8 cellular contexts compared by ENCODE assay signal in the genomic region with DNA sequence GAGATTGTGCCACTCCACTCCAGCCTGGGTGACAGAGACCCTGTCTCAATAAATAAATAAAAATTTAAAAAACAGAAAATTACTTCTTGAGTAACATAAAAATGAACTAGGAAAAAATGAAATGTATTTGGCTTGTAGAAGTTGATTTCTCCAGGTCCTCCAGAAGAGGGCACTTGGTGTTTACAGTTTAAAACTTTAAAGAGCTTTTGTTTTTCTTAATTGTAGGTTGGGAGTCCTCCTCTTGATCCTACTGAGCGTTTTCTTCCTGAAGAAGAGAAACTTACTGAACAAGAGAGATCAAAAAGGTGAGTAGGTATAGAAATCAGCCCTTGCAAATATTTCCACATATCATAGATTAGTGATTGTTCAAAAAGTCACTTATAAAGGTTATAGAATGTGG. TPM values are rescaled to one million over a fixed set of nuclear protein-coding genes. Genes with fewer than 3 reads are reported as not detected.
A peak's percentile ranks its signal among the peaks of the same experiment; 100 is the strongest.
DNase-seq lines count a peak whose midpoint lies in the region; ATAC-seq, FAIRE-seq and TF ChIP-seq lines count a peak whose summit lies in the region.

No MANE protein-coding gene starts in this region.

- H3K36me3 ChIP-seq in RWPE2 (ENCODE audit: low read depth) = peaks cover 72% of the 10 kb centered on the region

- TF ChIP-seq CTCF in GM12873 (IDR thresholded peaks at IDR 0.05; ENCODE audit: insufficient read depth, low read depth, low read length, missing control alignments) (peak; percentile 54), RWPE2 (IDR thresholded peaks at IDR 0.05; ENCODE audit: poor library complexity, severe bottlenecking) (peak; percentile 64)

- no peaks in the 10 kb centered on the region for H3K27me3 ChIP-seq in RWPE2 (ENCODE audit: insufficient read depth, poor library complexity, severe bottlenecking)

- FAIRE-seq in GM12891 (lab: Jason Lieb, UNC) = no peak

- no peak for TF ChIP-seq POLR2A in GM12891 (IDR thresholded peaks at IDR 0.05; ENCODE audit: low read depth, low read length)

- H3K4me1 ChIP-seq in RWPE2 (ENCODE audit: insufficient read depth, poor library complexity, severe bottlenecking) = no peaks in the 10 kb centered on the region

- no peak overlapping the region for H3K4me3 ChIP-seq in RWPE2 (ENCODE audit: severe bottlenecking)

- DNase-seq in A172 (ENCODE audit: low spot score) = peak; percentile 57
- no peak for DNase-seq in RWPE2 (ENCODE audit: low spot score)
- peak; percentile 57 for DNase-seq in fibroblast of gingiva (ENCODE audit: low read depth)
- peak; percentile 73 for DNase-seq in renal cortical epithelial cell (ENCODE audit: low read depth)
- DNase-seq in GM12891 (ENCODE audit: insufficient read length, low spot score) = no peak
- no peak for DNase-seq in stimulated activated CD4-positive, alpha-beta T cell treated with anti-CD3 and anti-CD28 coated beads, Interleukin-4, amount 100 ng/mL, for 24 hours
- no peak for DNase-seq in NCI-H446 treated with DMSO at 0.1 percent for 48 hours (lab: John Stamatoyannopoulos, UW)

- ATAC-seq in RWPE2 (ENCODE audit: low read depth) = no peak

- H3K27ac ChIP-seq in RWPE2 (ENCODE audit: poor library complexity, severe bottlenecking) = no peak overlapping the region

- H3K9me3 ChIP-seq in RWPE2 (ENCODE audit: severe bottlenecking) = no peaks in the 10 kb centered on the region

TF ChIP-seq in GM12891, 5 proteins besides CTCF, POLR2A, EP300 and RAD21:
- TF ChIP-seq PAX5 (IDR thresholded peaks at IDR 0.05; ENCODE audit: insufficient read depth, low read length, severe bottlenecking) (no peak), POLR2AphosphoS5 (IDR thresholded peaks at IDR 0.05; ENCODE audit: low read depth, low read length) (no peak), TAF1 (IDR thresholded peaks at IDR 0.05; ENCODE audit: low read depth, low read length) (no peak), POU2F2 (IDR thresholded peaks at IDR 0.05; ENCODE audit: low read depth, low read length) (no peak), SPI1 (IDR thresholded peaks at IDR 0.05; ENCODE audit: low read depth, low read length) (no peak)

RNA-seq across cellular contexts. Expression of gene KIFBP, which starts 16.2 kb away (rescaled TPM):
- 101 and 127 TPM in 2 replicates for total RNA-seq in A172 (2014; rRNA removed; shearing (Covaris generic))
- 54.9 and 73.8 TPM in 2 replicates for total RNA-seq in renal cortical epithelial cell
- 9.4 TPM for polyA plus RNA-seq in GM12891 (2012; ENCODE audit: low read depth, missing spikeins)

RNA-seq across cellular contexts. Expression of gene DDX21, which starts 48.9 kb away (rescaled TPM):
- 112 and 143 TPM in 2 replicates for total RNA-seq in A172 (2014; rRNA removed; shearing (Covaris generic))
- 107 and 153 TPM in 2 replicates for total RNA-seq in renal cortical epithelial cell
- 49.6 TPM for polyA plus RNA-seq in GM12891 (2012; ENCODE audit: low read depth, missing spikeins)

Comparison
In these comparisons a context has a peak if more than half of its experiments do, and no peak if none do; other contexts are left out.
1. DNase-seq: peak in A172 (single experiment), fibroblast of gingiva (single experiment) and renal cortical epithelial cell (single experiment); none in RWPE2 (single experiment), GM12891 (single experiment), stimulated activated CD4-positive, alpha-beta T cell treated with anti-CD3 and anti-CD28 coated beads, Interleukin-4, amount 100 ng/mL, for 24 hours (single experiment) and NCI-H446 treated with DMSO at 0.1 percent for 48 hours (single experiment).